8 cellular contexts compared by ENCODE assay signal in genomic region chrY:19744381-19745378, GRCh38. TPM values are rescaled to one million over a fixed set of nuclear protein-coding genes. Genes with fewer than 3 reads are reported as not detected.
A peak's percentile ranks its signal among the peaks of the same experiment; 100 is the strongest.
DNase-seq lines count a peak whose midpoint lies in the region; ATAC-seq and TF ChIP-seq lines count a peak whose summit lies in the region.

Gene KDM5D (minus strand): TSS chrY:19744726. CDS start chrY:19744534, 192 bp downstream.

- peak within 1 kb of the TSS; percentile 99 for H3K27ac Mint-ChIP-seq in CD8-positive, alpha-beta T cell
- peak within 1 kb of the TSS; percentile 93 for H3K27ac Mint-ChIP-seq in T-helper 17 cell

- no peak within 1 kb of the TSS for H2AK5ac ChIP-seq in trophoblast cell (ENCODE audit: low read length)

- H2BK12ac ChIP-seq in trophoblast cell (ENCODE audit: low read length), result no peak within 1 kb of the TSS

- TF ChIP-seq POLR2A in stomach (IDR thresholded peaks at IDR 0.05), result no peak

- H3K9me3 ChIP-seq in CD8-positive, alpha-beta T cell (ENCODE audit: low read length), result no peaks in the 10 kb centered on the region
- no peaks in the 10 kb centered on the region for H3K9me3 ChIP-seq in T-helper 17 cell (ENCODE audit: control insufficient read depth, low read length, poor library complexity, severe bottlenecking)
- no peaks in the 10 kb centered on the region for H3K9me3 ChIP-seq in endocrine pancreas (ENCODE audit: control insufficient read depth, low read length)
- no peaks in the 10 kb centered on the region for H3K9me3 ChIP-seq in trophoblast cell (ENCODE audit: insufficient read depth, low read depth, low read length)
- no peaks in the 10 kb centered on the region for H3K9me3 ChIP-seq in stomach

- CTCF ChIA-PET in CD8-positive, alpha-beta T cell (lab: Charles Lee), result interaction anchor here (0.8 to 1.6 kb wide), 2 partner anchors 11 to 177 kb away, joined by 3 to 5 read pairs; no protein-coding TSS in a partner anchor
- CTCF ChIA-PET in RWPE1 (lab: Yijun Ruan, JAX), result no interaction called here

- H3K36me3 Mint-ChIP-seq in CD8-positive, alpha-beta T cell, result peaks cover 28% of the 10 kb centered on the region
- no peaks in the 10 kb centered on the region for H3K36me3 Mint-ChIP-seq in T-helper 17 cell (ENCODE audit: low read depth)

- peaks cover 2% of the 10 kb centered on the region for H3K79me2 ChIP-seq in trophoblast cell (ENCODE audit: control insufficient read depth, insufficient read depth, low read length, poor library complexity)

- no CpG with 5 or more reads among the region's 52 CpGs for WGBS in trophoblast cell (ENCODE audit: extremely low coverage, insufficient coverage, insufficient read length)
- 0% methylated on average over 52 of the region's 52 CpGs; no CpG with 5 or more reads in 2 of the 5 donors for WGBS in stomach, 5 donors

- H3K27me3 Mint-ChIP-seq in CD8-positive, alpha-beta T cell (ENCODE audit: low read depth), result no peaks in the 10 kb centered on the region
- H3K27me3 Mint-ChIP-seq in T-helper 17 cell, result no peaks in the 10 kb centered on the region

- peaks cover 7% of the 10 kb centered on the region for H3K4me1 ChIP-seq in CD8-positive, alpha-beta T cell (ENCODE audit: insufficient read depth, low read length)
- H3K4me1 ChIP-seq in endocrine pancreas (ENCODE audit: control insufficient read depth, insufficient read depth, low read length), result peaks cover 4% of the 10 kb centered on the region
- no peaks in the 10 kb centered on the region for H3K4me1 ChIP-seq in trophoblast cell (ENCODE audit: control insufficient read depth in 1 of 2, insufficient read depth in 2 of 2, low read length in 2 of 2)
- peaks cover 0 to 19% (median 0%) of the 10 kb centered on the region in 4 donors for H3K4me1 ChIP-seq in stomach

- peak within 1 kb of the TSS; percentile 51 for H2BK120ac ChIP-seq in trophoblast cell (ENCODE audit: insufficient read depth, low read length, poor library complexity)

- no peak within 1 kb of the TSS for H3K23ac ChIP-seq in trophoblast cell (ENCODE audit: low read length)

- peak within 1 kb of the TSS; percentile 95 for H3K4me3 Mint-ChIP-seq in CD8-positive, alpha-beta T cell
- peak within 1 kb of the TSS; percentile 93 for H3K4me3 Mint-ChIP-seq in T-helper 17 cell

- no peaks in the 10 kb centered on the region for H3K27me3 ChIP-seq in CD8-positive, alpha-beta T cell (ENCODE audit: insufficient read depth, low read length)
- H3K27me3 ChIP-seq in endocrine pancreas (ENCODE audit: control insufficient read depth, insufficient read depth, low read length), result no peaks in the 10 kb centered on the region
- no peaks in the 10 kb centered on the region for H3K27me3 ChIP-seq in trophoblast cell (ENCODE audit: insufficient read depth, low read length)
- no peaks in the 10 kb centered on the region for H3K27me3 ChIP-seq in stomach

- no peak within 1 kb of the TSS for H2AFZ ChIP-seq in trophoblast cell (ENCODE audit: insufficient read depth, low read length, poor library complexity)

- H2BK5ac ChIP-seq in trophoblast cell (ENCODE audit: low read depth, low read length, poor library complexity), result peak within 1 kb of the TSS; percentile 35

- H3K9me3 Mint-ChIP-seq in CD8-positive, alpha-beta T cell, result no peaks in the 10 kb centered on the region

- no peak within 1 kb of the TSS for H4K12ac ChIP-seq in trophoblast cell (ENCODE audit: low read depth, low read length)

- no peak within 1 kb of the TSS for H3K18ac ChIP-seq in trophoblast cell (ENCODE audit: low read length)

- H4K91ac ChIP-seq in trophoblast cell (ENCODE audit: low read depth, low read length), result peak within 1 kb of the TSS; percentile 47

- H3K9ac ChIP-seq in endocrine pancreas (ENCODE audit: control insufficient read depth, insufficient read depth, low read length) (peak within 1 kb of the TSS; percentile 69), trophoblast cell (ENCODE audit: low read length) (peak within 1 kb of the TSS; percentile 88)

- peak within 1 kb of the TSS; percentile 74 for H3K4me3 ChIP-seq in CD8-positive, alpha-beta T cell (ENCODE audit: low read depth, low read length)
- H3K4me3 ChIP-seq in endocrine pancreas (ENCODE audit: control insufficient read depth, insufficient read depth, low read length) (peak within 1 kb of the TSS; percentile 96), trophoblast cell (ENCODE audit: low read depth, low read length) (peak within 1 kb of the TSS; percentile 69), stomach (peak within 1 kb of the TSS in 2 of 4 donors; percentile 51 to 54)

- H3K79me1 ChIP-seq in trophoblast cell (ENCODE audit: low read length), result no peaks in the 10 kb centered on the region

- peak within 1 kb of the TSS; percentile 44 for H3K14ac ChIP-seq in trophoblast cell (ENCODE audit: low read length)

- ATAC-seq in CD8-positive, alpha-beta T cell, result peak; percentile 83
- peak; percentile 75 for ATAC-seq in HG02973 (IDR thresholded peaks at IDR 0.05; ENCODE audit: unreplicated experiment)
- ATAC-seq in T-helper 17 cell, result peak; percentile 87

- peak within 1 kb of the TSS; percentile 55 for H3K4ac ChIP-seq in trophoblast cell (ENCODE audit: low read depth, low read length)

- POLR2A ChIA-PET in CD8-positive, alpha-beta T cell (lab: Charles Lee), result interaction anchor here (0.6 to 2.7 kb wide), 6 partner anchors 10 to 245 kb away, joined by 3 to 30 read pairs (median 3); no protein-coding TSS in a partner anchor
- POLR2A ChIA-PET in RWPE1 (lab: Yijun Ruan, JAX; ENCODE audit: low non-redundant PET), result no interaction called here

- peak within 1 kb of the TSS; percentile 74 for H3K27ac ChIP-seq in CD8-positive, alpha-beta T cell (ENCODE audit: low read depth, low read length)
- H3K27ac ChIP-seq in trophoblast cell (ENCODE audit: low read depth, low read length) (peak within 1 kb of the TSS; percentile 57), stomach (peak within 1 kb of the TSS in 2 of 5 donors; percentile 83 to 87), RWPE1 (no peak within 1 kb of the TSS)

- no peaks in the 10 kb centered on the region for H3K36me3 ChIP-seq in CD8-positive, alpha-beta T cell (ENCODE audit: insufficient read depth, low read length)
- H3K36me3 ChIP-seq in endocrine pancreas (ENCODE audit: control insufficient read depth, insufficient read depth, low read length) (no peaks in the 10 kb centered on the region), trophoblast cell (ENCODE audit: control insufficient read depth in 1 of 2, insufficient read depth in 2 of 2, low read length in 2 of 2) (peaks cover 2 to 7% of the 10 kb centered on the region in 2 experiments), stomach (peaks cover 0 to 22% (median 4%) of the 10 kb centered on the region in 4 donors)

- H4K8ac ChIP-seq in trophoblast cell (ENCODE audit: low read depth, low read length), result peak within 1 kb of the TSS; percentile 73

- peak in 5 of 7 experiments; percentile 34 to 70 (median 49) for DNase-seq in CD8-positive, alpha-beta T cell
- DNase-seq in T-helper 17 cell (peak; percentile 35 to 47 (median 44)), trophoblast cell (peak in 1 of 2 donors; percentile 63), stomach (no peak), RWPE1 (ENCODE audit: low spot score) (no peak), DMS53 (lab: John Stamatoyannopoulos, UW) (no peak)

- intact Hi-C loops in CD8-positive, alpha-beta T cell (cut with DNase I, micrococcal nuclease), result loop anchor here (1.0 to 10.0 kb wide), 4 partner anchors 172 to 833 kb away; partner anchors contain the start of gene EIF1AY (in 2 of the 2)
- intact Hi-C loops in stomach (cut with DNase I; ENCODE audit: low total_unique reads), result no loop called here

- TF ChIP-seq CTCF in CD8-positive, alpha-beta T cell (IDR thresholded peaks at IDR 0.05), result no peak
- TF ChIP-seq CTCF in stomach (IDR thresholded peaks at IDR 0.05) (no peak), RWPE1 (conservative IDR thresholded peaks at IDR 0.05; ENCODE audit: low read depth) (no peak)

- H3K4me2 ChIP-seq in trophoblast cell (ENCODE audit: low read length), result peak within 1 kb of the TSS; percentile 64

- TF ChIP-seq EP300 in stomach (IDR thresholded peaks at IDR 0.05), result no peak

- H3K4me1 Mint-ChIP-seq in CD8-positive, alpha-beta T cell (ENCODE audit: low read depth), result peaks cover 42% of the 10 kb centered on the region
- peaks cover 21% of the 10 kb centered on the region for H3K4me1 Mint-ChIP-seq in T-helper 17 cell

RNA-seq across cellular contexts. Expression of gene KDM5D, which starts in this region (rescaled TPM):
- 100 to 1,000 TPM; 105 to 107 TPM for total RNA-seq in CD8-positive, alpha-beta T cell
- total RNA-seq in T-helper 17 cell (100 to 1,000 TPM; 135 to 140 TPM), stomach (10 to 100 TPM in 2 of 5 donors, 1 to 10 TPM in 1, under 1 TPM in 1, not detected in 1; 0.58 to 86.1 (median 28.7) TPM)
- 12.9 and 13.1 TPM in 2 replicates for polyA plus RNA-seq in trophoblast cell (2013)
- 10 to 100 TPM in 1 of 3 donors, 1 to 10 TPM in 1, not detected in 1; 6.8 to 19.1 TPM for polyA plus RNA-seq in stomach

Comparison
In these comparisons a context has a peak if more than half of its experiments do, and no peak if none do; other contexts are left out.
1. DNase-seq: peak in CD8-positive, alpha-beta T cell (5 of 7) and T-helper 17 cell (3 of 3); none in stomach (single experiment), RWPE1 (single experiment) and DMS53 (single experiment).
2. Peak in every context shown above with its lines, with median percentiles within 50 percentile points of each other: ATAC-seq.